Comparison of ENCODE assay signal across 17 cellular contexts in the genomic region with DNA sequence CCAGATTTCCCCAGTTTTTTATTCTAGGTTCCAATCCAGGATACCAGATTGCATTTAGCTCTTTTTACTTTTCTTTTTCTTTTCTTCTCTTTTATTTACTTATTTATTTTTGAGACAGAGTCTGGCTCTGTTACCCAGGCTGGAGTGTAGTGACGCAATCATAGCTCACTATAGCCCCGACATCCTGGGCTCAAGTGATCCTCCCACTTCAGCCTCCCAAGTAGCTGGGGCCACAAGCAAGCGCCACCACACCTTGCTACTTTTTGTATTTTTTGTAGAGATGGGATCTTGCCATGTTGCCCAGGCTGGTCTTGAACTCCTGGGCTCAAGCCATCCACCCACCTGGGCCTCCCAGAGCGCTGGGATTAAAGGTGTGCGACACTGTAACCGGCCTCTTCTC. TPM values are rescaled to one million over a fixed set of nuclear protein-coding genes. Genes with fewer than 3 reads are reported as not detected.
DNase-seq lines count a peak whose midpoint lies in the region; ATAC-seq and TF ChIP-seq lines count a peak whose summit lies in the region.
"Had no signal": no experiment of that assay in that cellular context is flagged by ENCODE, and none has a peak within 500 bp of the region (broad histone marks: within the 10 kb centered on the region; RNA-seq: fewer than 3 reads in every experiment).

No MANE protein-coding gene starts in this region.

- H3K4me1 ChIP-seq in ascending aorta (peaks cover 4 to 32% of the 10 kb centered on the region in 2 donors), tibial artery (peaks cover 0 to 75% (median 40%) of the 10 kb centered on the region in 4 donors)

- peak overlapping the region; percentile 10; the same call in 1 of the 2 replicates for H3K27ac ChIP-seq in RWPE1
- peak overlapping the region; percentile 98 to 99 for H3K27ac ChIP-seq in ascending aorta
- peak overlapping the region; percentile 92 to 95 for H3K27ac ChIP-seq in tibial artery

- no peaks in the 10 kb centered on the region for H3K9me3 Mint-ChIP-seq in chondrocyte (ENCODE audit: low read depth)
- H3K9me3 Mint-ChIP-seq: CD4-positive, CD25-positive, alpha-beta regulatory T cell; HFFc6 had no signal

- no peaks in the 10 kb centered on the region for H3K27me3 Mint-ChIP-seq in chondrocyte (ENCODE audit: low read depth)
- H3K27me3 Mint-ChIP-seq: CD4-positive, CD25-positive, alpha-beta regulatory T cell had no signal

- no peak for ATAC-seq in sciatic nerve

- no peak overlapping the region for H3K4me3 Mint-ChIP-seq in chondrocyte (ENCODE audit: unreplicated experiment)
- H3K4me3 Mint-ChIP-seq: CD4-positive, CD25-positive, alpha-beta regulatory T cell; HFFc6 had no signal

- no peak for DNase-seq in RWPE1 (ENCODE audit: low spot score)
- no peak for DNase-seq in ascending aorta (ENCODE audit: low spot score in 2 of 2)
- DNase-seq in sciatic nerve (ENCODE audit: low spot score), result peak; percentile 43
- peak; percentile 20 to 57 for DNase-seq in tibial artery
- no peak for DNase-seq in superior temporal gyrus (ENCODE audit: extremely low spot score)
- no peak for DNase-seq in chondrocyte (ENCODE audit: low spot score)
- DNase-seq in NAMALWA (ENCODE audit: low spot score), result no peak
- DNase-seq: ACHN; AML-193; Caco-2; CD4-positive, CD25-positive, alpha-beta regulatory T cell; DMS153; HFFc6; MG63; NCI-H1092 treated with DMSO at 0.1 percent for 48 hours; NCI-H2081 treated with DMSO at 0.1 percent for 48 hours; NCI-H510A treated with DMSO at 0.1 percent for 48 hours had no signal

- H3K27ac Mint-ChIP-seq in chondrocyte (ENCODE audit: unreplicated experiment), result no peak overlapping the region
- H3K27ac Mint-ChIP-seq: CD4-positive, CD25-positive, alpha-beta regulatory T cell had no signal

- CTCF ChIA-PET in RWPE1 (lab: Yijun Ruan, JAX), result interaction anchor here (0.9 kb wide), 1 partner anchor 59 kb away, joined by 5 read pairs; no protein-coding TSS in a partner anchor

- H3K4me3 ChIP-seq in ascending aorta (no peak overlapping the region), tibial artery (no peak overlapping the region)
- H3K4me3 ChIP-seq: MG63 had no signal

- H3K27me3 ChIP-seq in ascending aorta (no peaks in the 10 kb centered on the region), tibial artery (no peaks in the 10 kb centered on the region)
- H3K27me3 ChIP-seq: MG63 had no signal

- peaks cover 90 to 92% of the 10 kb centered on the region in 2 donors for H3K36me3 ChIP-seq in ascending aorta
- H3K36me3 ChIP-seq in tibial artery, result peaks cover 92 to 99% (median 95%) of the 10 kb centered on the region in 3 donors

- POLR2A ChIA-PET in RWPE1 (lab: Yijun Ruan, JAX; ENCODE audit: low non-redundant PET), result interaction anchor here (1.1 kb wide), 1 partner anchor 104 kb away, joined by 8 read pairs; no protein-coding TSS in a partner anchor

- H3K4me1 Mint-ChIP-seq in chondrocyte (ENCODE audit: low read depth), result peaks cover 32% of the 10 kb centered on the region

- intact Hi-C loops in ascending aorta (cut with DNase I) (no loop called here), sciatic nerve (cut with DNase I) (loop anchor here (10.0 kb wide), 1 partner anchor 102 kb away; no protein-coding TSS in a partner anchor), tibial artery (cut with DNase I; ENCODE audit: low total_unique reads) (loop anchor here (5.0 kb wide), 2 partner anchors 39 to 104 kb away; no protein-coding TSS in a partner anchor)

- no peak for TF ChIP-seq CTCF in RWPE1 (conservative IDR thresholded peaks at IDR 0.05; ENCODE audit: low read depth)
- no peak for TF ChIP-seq CTCF in ascending aorta (IDR thresholded peaks at IDR 0.05)
- TF ChIP-seq CTCF in tibial artery (IDR thresholded peaks at IDR 0.05), result no peak
- TF ChIP-seq CTCF in chondrocyte (IDR thresholded peaks at IDR 0.05), result no peak

- peaks cover 48% of the 10 kb centered on the region for H3K36me3 Mint-ChIP-seq in chondrocyte (ENCODE audit: low read depth)

- H3K9me3 ChIP-seq in ascending aorta, result no peaks in the 10 kb centered on the region
- no peaks in the 10 kb centered on the region for H3K9me3 ChIP-seq in tibial artery
- H3K9me3 ChIP-seq: Caco-2, MG63 had no signal

RNA-seq across cellular contexts. Expression of a gene that starts 48.4 kb away (rescaled TPM):
- total RNA-seq in ascending aorta, result 3,012 TPM
- total RNA-seq in sciatic nerve, result 1,757 TPM
- 260 to 291 TPM (median 290 TPM) in 3 replicates for total RNA-seq in chondrocyte

RNA-seq across cellular contexts. Expression of a gene that starts 53.7 kb away (rescaled TPM):
- 306 TPM for total RNA-seq in ascending aorta
- 301 TPM for total RNA-seq in sciatic nerve
- total RNA-seq in chondrocyte, result 46.5 to 83.6 TPM (median 82.2 TPM) in 3 replicates

Comparison
In these comparisons a context has a peak if more than half of its experiments do, and no peak if none do; other contexts are left out.
1. DNase-seq: peak in sciatic nerve (single experiment) and tibial artery (2 of 2); none in RWPE1 (single experiment), ascending aorta (0 of 2), superior temporal gyrus (single experiment), chondrocyte (single experiment) and NAMALWA (single experiment).
2. H3K27ac ChIP-seq: peak in every context shown above with its lines; median percentile 98 in ascending aorta; 94 in tibial artery; 10 in RWPE1.